In the genomic region with DNA sequence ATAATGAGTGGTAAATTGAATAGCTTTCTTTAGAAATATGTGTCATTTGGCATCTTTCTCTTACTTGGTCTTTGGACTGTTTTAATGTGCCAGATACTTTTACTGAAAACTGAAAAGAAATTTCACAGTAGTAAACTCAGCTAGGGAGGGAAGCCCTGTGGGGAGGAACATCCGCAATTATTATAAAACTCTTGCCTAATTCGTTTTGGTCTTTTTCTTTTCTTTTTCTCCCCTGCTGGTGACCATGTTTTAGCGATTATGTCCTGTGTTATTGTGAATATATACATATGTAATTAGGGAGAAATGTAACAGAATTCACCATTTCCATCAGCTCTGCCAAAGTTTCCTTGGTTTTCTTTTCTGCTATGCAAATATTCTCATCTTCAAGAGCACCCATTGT, we compare ENCODE assay signal across 14 cellular contexts. TPM values are rescaled to one million over a fixed set of nuclear protein-coding genes. Genes with fewer than 3 reads are reported as not detected.
DNase-seq lines count a peak whose midpoint lies in the region; ATAC-seq and TF ChIP-seq lines count a peak whose summit lies in the region.
"Had no signal": no experiment of that assay in that cellular context is flagged by ENCODE, and none has a peak within 500 bp of the region (broad histone marks: within the 10 kb centered on the region; RNA-seq: fewer than 3 reads in every experiment).

No MANE protein-coding gene starts in this region.

- no peak overlapping the region for H2BK15ac ChIP-seq in mesenchymal stem cell (ENCODE audit: low read depth, poor library complexity, severe bottlenecking)

- peaks cover 0 to 31% (median 0%) of the 10 kb centered on the region in 9 donors for H3K27me3 ChIP-seq in heart left ventricle
- peaks cover 0 to 35% of the 10 kb centered on the region in 2 experiments for H3K27me3 ChIP-seq in mesenchymal stem cell (ENCODE audit: control insufficient read depth in 1 of 2, insufficient read depth in 1 of 2, low read length in 2 of 2)
- H3K27me3 ChIP-seq in thoracic aorta (replicated peaks; ENCODE audit: insufficient read depth), result no peaks in the 10 kb centered on the region

- H2BK12ac ChIP-seq in mesenchymal stem cell (ENCODE audit: low read length in 2 of 2), result no peak overlapping the region

- no peaks in the 10 kb centered on the region for H3K79me1 ChIP-seq in mesenchymal stem cell (replicated peaks; ENCODE audit: low read length, poor library complexity, severe bottlenecking)

- H3K9me3 ChIP-seq in heart left ventricle (no peaks in the 10 kb centered on the region), mesenchymal stem cell (ENCODE audit: control insufficient read depth, low read length) (no peaks in the 10 kb centered on the region), thoracic aorta (no peaks in the 10 kb centered on the region)
- H3K9me3 ChIP-seq: gastroesophageal sphincter had no signal

- H3K4me3 ChIP-seq in heart left ventricle (peak overlapping the region in 9 of 12 donors; percentile 55 to 92 (median 73)), coronary artery (peak overlapping the region; percentile 85), mesenchymal stem cell (ENCODE audit: insufficient read depth in 1 of 2, low read depth in 1 of 2, low read length in 2 of 2) (peak overlapping the region in 1 of 2 experiments; percentile 96), thoracic aorta (peak overlapping the region; percentile 84)

- no peak overlapping the region for H3K4me2 ChIP-seq in mesenchymal stem cell (ENCODE audit: low read length, poor library complexity, severe bottlenecking)

- TF ChIP-seq CTCF in heart left ventricle (IDR thresholded peaks at IDR 0.05) (no peak), coronary artery (IDR thresholded peaks at IDR 0.05) (no peak), thoracic aorta (IDR thresholded peaks at IDR 0.05) (no peak)

- 14 to 28% (median 21%) methylated on average over 3 of the region's 3 CpGs for WGBS in heart left ventricle, 4 donors
- WGBS in mesenchymal stem cell, result no CpG with 5 or more reads among the region's 3 CpGs

- no peak for TF ChIP-seq POLR2A in heart left ventricle (IDR thresholded peaks at IDR 0.05)

- no peak overlapping the region for H2BK5ac ChIP-seq in mesenchymal stem cell (ENCODE audit: low read depth, low read length, poor library complexity, severe bottlenecking)

- no peak overlapping the region for H3K18ac ChIP-seq in mesenchymal stem cell (ENCODE audit: low read depth in 1 of 2, low read length in 2 of 2)

- H3K14ac ChIP-seq in mesenchymal stem cell (ENCODE audit: low read length in 2 of 2), result no peak overlapping the region

- DNase-seq in heart left ventricle (no peak), cardiac septum (ENCODE audit: low spot score) (no peak), coronary artery (ENCODE audit: low spot score) (no peak), mesenchymal stem cell (no peak), thoracic aorta (ENCODE audit: low spot score) (no peak), GM19240 (ENCODE audit: insufficient read length, low spot score) (no peak), kidney glomerular epithelial cell (lab: John Stamatoyannopoulos, UW) (no peak), islet precursor cell (no peak)
- DNase-seq: activated CD8-positive, alpha-beta memory T cell treated with anti-CD3 and anti-CD28 coated beads, Interleukin-2, amount 50 U/mL, for 48 hours; kidney; naive thymus-derived CD4-positive, alpha-beta T cell; OCI-M1 had no signal

- H4K8ac ChIP-seq in mesenchymal stem cell (ENCODE audit: low read length), result no peak overlapping the region

- no peak for ATAC-seq in heart left ventricle
- ATAC-seq in thoracic aorta (ENCODE audit: insufficient number of reproducible peaks, low FRiP score, low read depth), result no peak
- ATAC-seq: gastroesophageal sphincter; naive thymus-derived CD4-positive, alpha-beta T cell had no signal

- peak overlapping the region in 1 of 12 donors; percentile 12 for H3K27ac ChIP-seq in heart left ventricle
- no peak overlapping the region for H3K27ac ChIP-seq in coronary artery
- no peak overlapping the region for H3K27ac ChIP-seq in mesenchymal stem cell (ENCODE audit: low read length, poor library complexity, severe bottlenecking)
- H3K27ac ChIP-seq in thoracic aorta, result no peak overlapping the region
- H3K27ac ChIP-seq: gastroesophageal sphincter had no signal

- H2AFZ ChIP-seq in mesenchymal stem cell (ENCODE audit: low read depth, low read length), result no peak overlapping the region

- H3K23ac ChIP-seq in mesenchymal stem cell (ENCODE audit: low read length in 2 of 2), result no peak overlapping the region

- no peak overlapping the region for H4K91ac ChIP-seq in mesenchymal stem cell (ENCODE audit: low read length)

- H3K4me1 ChIP-seq in heart left ventricle, result peaks cover 0 to 22% (median 6%) of the 10 kb centered on the region in 12 donors
- peaks cover 12% of the 10 kb centered on the region for H3K4me1 ChIP-seq in mesenchymal stem cell (ENCODE audit: control insufficient read depth, insufficient read depth, low read depth, low read length)
- peaks cover 3 to 18% of the 10 kb centered on the region in 2 donors for H3K4me1 ChIP-seq in thoracic aorta (ENCODE audit: control insufficient read depth in 1 of 2, low read depth in 2 of 2)

- peak overlapping the region; percentile 94 for H3K9ac ChIP-seq in mesenchymal stem cell (ENCODE audit: low read length)

- no peaks in the 10 kb centered on the region for H3K36me3 ChIP-seq in heart left ventricle
- H3K36me3 ChIP-seq in mesenchymal stem cell (ENCODE audit: control insufficient read depth in 1 of 2, insufficient read depth in 2 of 2, low read depth in 1 of 2, low read length in 2 of 2), result no peaks in the 10 kb centered on the region
- no peaks in the 10 kb centered on the region for H3K36me3 ChIP-seq in thoracic aorta
- H3K36me3 ChIP-seq: gastroesophageal sphincter had no signal

- H2BK120ac ChIP-seq in mesenchymal stem cell (ENCODE audit: low read depth, low read length), result no peak overlapping the region

- H3K4ac ChIP-seq in mesenchymal stem cell (ENCODE audit: low read depth in 1 of 2, low read length in 2 of 2), result no peak overlapping the region

- intact Hi-C loops in heart left ventricle (cut with DNase I), result loop anchor here in 5 of 10 donors (5.0 to 10.0 kb wide), 5 partner anchors 145 to 255 kb away; no protein-coding TSS in a partner anchor
- intact Hi-C loops in cardiac septum (cut with DNase I), result loop anchor here (5.0 kb wide), 4 partner anchors 50 to 260 kb away; no protein-coding TSS in a partner anchor

- H2AK5ac ChIP-seq in mesenchymal stem cell (ENCODE audit: low read length, severe bottlenecking), result no peak overlapping the region

RNA-seq across cellular contexts. Expression of gene DOK5, which starts 1.7 kb away (rescaled TPM):
- total RNA-seq in heart left ventricle, result 10 to 100 TPM in 2 of 9 donors, 1 to 10 TPM in 7; 3.4 to 23.5 (median 7.0) TPM
- 1 to 10 TPM; 4.0 to 6.2 TPM for polyA plus RNA-seq in heart left ventricle
- 26.3 TPM for total RNA-seq in cardiac septum
- not detected for polyA plus RNA-seq in mesenchymal stem cell (2013, experiment 1 of 2)
- not detected for polyA plus RNA-seq in mesenchymal stem cell (2013, experiment 2 of 2)
- 10 to 100 TPM in 1 of 2 donors, 1 to 10 TPM in 1; 8.3 to 21.7 TPM for total RNA-seq in thoracic aorta
- total RNA-seq: NCI-H460 had no signal
- polyA plus RNA-seq: naive thymus-derived CD4-positive, alpha-beta T cell had no signal
